In genomic region chr20:52402514-52402913, GRCh38 we compare ENCODE assay signal across 19 cellular contexts.
A peak's percentile ranks its signal among the peaks of the same experiment; 100 is the strongest.
DNase-seq lines count a peak whose midpoint lies in the region; ATAC-seq and TF ChIP-seq lines count a peak whose summit lies in the region.
"Had no signal": no experiment of that assay in that cellular context is flagged by ENCODE, and none has a peak within 500 bp of the region (broad histone marks: within the 10 kb centered on the region; RNA-seq: fewer than 3 reads in every experiment).

No MANE protein-coding gene starts in this region.

- H3F3A ChIP-seq in GM23248 (ENCODE audit: insufficient read depth): 0 out of 2 replicates have a peak, but pooled peaks cover 9% of the 10 kb centered on the region
- H3F3A ChIP-seq in SK-N-SH (replicated peaks; ENCODE audit: insufficient read depth): no peaks in the 10 kb centered on the region

- H3K27me3 ChIP-seq in GM23248 (replicated peaks; ENCODE audit: insufficient read depth) (no peaks in the 10 kb centered on the region), SK-N-SH (ENCODE audit: insufficient read depth) (no peaks in the 10 kb centered on the region)
- H3K27me3 ChIP-seq: BE2C had no signal

- peak overlapping the region in 1 of 2 donors; percentile 55 for H3K4me3 Mint-ChIP-seq in effector memory CD8-positive, alpha-beta T cell
- H3K4me3 Mint-ChIP-seq: HFFc6 had no signal

- ATAC-seq in effector memory CD8-positive, alpha-beta T cell (replicated peaks): no peak

- no peak overlapping the region for H3K4me2 ChIP-seq in GM23248 (ENCODE audit: unreplicated experiment)
- H3K4me2 ChIP-seq in SK-N-SH: no peak overlapping the region

- H3K36me3 ChIP-seq in GM23248 (ENCODE audit: low read depth) (no peaks in the 10 kb centered on the region), SK-N-SH (replicated peaks in 1 of 2; ENCODE audit: control insufficient read depth in 1 of 2, insufficient read depth in 2 of 2, low read length in 1 of 2) (no peaks in the 10 kb centered on the region)
- H3K36me3 ChIP-seq: BE2C, MG63 had no signal

- H3K4me3 ChIP-seq in GM23248 (no peak overlapping the region), SK-N-SH (ENCODE audit: low read depth in 2 of 2, low read length in 1 of 2) (no peak overlapping the region)
- H3K4me3 ChIP-seq: MG63 had no signal

- peak overlapping the region; percentile 71 to 93 for H3K27ac Mint-ChIP-seq in effector memory CD8-positive, alpha-beta T cell
- H3K27ac Mint-ChIP-seq: HFFc6 had no signal

- peaks cover 13% of the 10 kb centered on the region for H3K4me1 ChIP-seq in GM23248 (ENCODE audit: insufficient read depth)
- H3K4me1 ChIP-seq in SK-N-SH (ENCODE audit: control insufficient read depth in 1 of 2, insufficient read depth in 2 of 2, low read depth in 1 of 2, low read length in 1 of 2): no peaks in the 10 kb centered on the region
- H3K4me1 ChIP-seq: BE2C had no signal

- H3K27me3 Mint-ChIP-seq in effector memory CD8-positive, alpha-beta T cell: no peaks in the 10 kb centered on the region

- H3K27ac ChIP-seq in GM23248: peak overlapping the region; percentile 54
- H3K27ac ChIP-seq in SK-N-SH (ENCODE audit: low read depth in 2 of 2, low read length in 1 of 2): no peak overlapping the region

- no peak for TF ChIP-seq EP300 in SK-N-SH (IDR thresholded peaks at IDR 0.05; ENCODE audit: borderline replicate concordance in 1 of 2, low read depth in 1 of 2, low read length in 1 of 2)

- H3K36me3 Mint-ChIP-seq in effector memory CD8-positive, alpha-beta T cell (ENCODE audit: insufficient read depth): peaks cover 4% of the 10 kb centered on the region

- POLR2A ChIA-PET in SK-N-SH (lab: Yijun Ruan, JAX): no interaction called here

- CTCF ChIA-PET in SK-N-SH (lab: Yijun Ruan, JAX): interaction anchor here (1.6 kb wide), 1 partner anchor 20 kb away, joined by 5 read pairs; no protein-coding TSS in a partner anchor

- H3K9me3 ChIP-seq in GM23248 (ENCODE audit: low read depth) (no peaks in the 10 kb centered on the region), SK-N-SH (no peaks in the 10 kb centered on the region)
- H3K9me3 ChIP-seq: BE2C, MG63 had no signal

- H3K79me2 ChIP-seq in GM23248 (ENCODE audit: insufficient read depth) (no peaks in the 10 kb centered on the region), SK-N-SH (ENCODE audit: insufficient read depth) (no peaks in the 10 kb centered on the region)

- no peak for TF ChIP-seq RAD21 in SK-N-SH (IDR thresholded peaks at IDR 0.05; ENCODE audit: low read length)

- H3K9ac ChIP-seq in GM23248 (no peak overlapping the region), SK-N-SH (no peak overlapping the region)

- no peaks in the 10 kb centered on the region for H3K9me2 ChIP-seq in GM23248 (ENCODE audit: insufficient read depth)
- H3K9me2 ChIP-seq in SK-N-SH: no peaks in the 10 kb centered on the region

- H3K4me1 Mint-ChIP-seq in effector memory CD8-positive, alpha-beta T cell (ENCODE audit: low read depth in 2 of 2): peaks cover 48 to 51% of the 10 kb centered on the region in 2 donors

- H2AFZ ChIP-seq in GM23248 (peak overlapping the region; percentile 15; the same call in 1 of the 2 replicates), SK-N-SH (ENCODE audit: low read depth) (no peak overlapping the region)

- peak; percentile 65 for DNase-seq in AG08395 (ENCODE audit: low spot score)
- DNase-seq in AG20443 (ENCODE audit: low spot score): peak; percentile 69
- peak; percentile 62 for DNase-seq in GM23248
- no peak for DNase-seq in effector memory CD8-positive, alpha-beta T cell
- DNase-seq in midbrain (lab: John Stamatoyannopoulos, UW): no peak
- DNase-seq in NCI-H2171 treated with DMSO at 0.1 percent for 48 hours (lab: John Stamatoyannopoulos, UW): no peak
- no peak for DNase-seq in SK-N-SH
- DNase-seq: BE2C, DND-41, GDM1, HFFc6, IMR-90, Karpas-422, MG63, NCI-H1092 treated with DMSO at 0.1 percent for 48 hours, NCI-H1694, NCI-H345, RPMI8226, SIG-M5 had no signal

- peaks cover 0 to 8% of the 10 kb centered on the region in 2 donors for H3K9me3 Mint-ChIP-seq in effector memory CD8-positive, alpha-beta T cell

- in situ Hi-C loops in GM23248 (cut with MboI): no loop called here

- WGBS in GM23248 (ENCODE audit: low coverage in 1 of 2, low lambda C conversion rate in 2 of 2, missing lambda C conversion rate in 2 of 2), 2 experiments: 4 to 8% methylated on average over 5 of the region's 5 CpGs
- WGBS in SK-N-SH (ENCODE audit: low lambda C conversion rate): 50% methylated on average over 5 of the region's 5 CpGs

- no peak for TF ChIP-seq CTCF in SK-N-SH (IDR thresholded peaks at IDR 0.05)

- H4K20me1 ChIP-seq in GM23248 (ENCODE audit: insufficient read depth) (no peaks in the 10 kb centered on the region), SK-N-SH (ENCODE audit: insufficient read depth) (no peaks in the 10 kb centered on the region)

TF ChIP-seq in SK-N-SH, 30 proteins besides CTCF, POLR2A, EP300 and RAD21:
- TF ChIP-seq EZH2phosphoT487 (IDR thresholded peaks at IDR 0.05; ENCODE audit: borderline replicate concordance, low read depth) (no peak), NFIC (IDR thresholded peaks at IDR 0.05; ENCODE audit: borderline replicate concordance) (no peak), YY1 (IDR thresholded peaks at IDR 0.05; ENCODE audit: low read depth) (no peak), FOXJ3 (CRISPR knock-in tag; IDR thresholded peaks at IDR 0.05) (no peak), TCF12 (IDR thresholded peaks at IDR 0.05) (no peak), POLR2AphosphoS5 (IDR thresholded peaks at IDR 0.05; ENCODE audit: low read depth, low read length) (no peak), PBX3 (IDR thresholded peaks at IDR 0.05) (no peak), CHD2 (IDR thresholded peaks at IDR 0.05; ENCODE audit: low read length, partially characterized antibody) (no peak), USF2 (IDR thresholded peaks at IDR 0.05; ENCODE audit: borderline replicate concordance, low read depth, low read length) (no peak)

Comparison
In these comparisons a context has a peak if more than half of its experiments do, and no peak if none do; other contexts are left out.
1. DNase-seq: peak in AG08395 (single experiment), AG20443 (single experiment) and GM23248 (single experiment); none in effector memory CD8-positive, alpha-beta T cell (0 of 3), midbrain (single experiment), NCI-H2171 treated with DMSO at 0.1 percent for 48 hours (single experiment) and SK-N-SH (single experiment).